17 cellular contexts compared by ENCODE assay signal in the genomic region with DNA sequence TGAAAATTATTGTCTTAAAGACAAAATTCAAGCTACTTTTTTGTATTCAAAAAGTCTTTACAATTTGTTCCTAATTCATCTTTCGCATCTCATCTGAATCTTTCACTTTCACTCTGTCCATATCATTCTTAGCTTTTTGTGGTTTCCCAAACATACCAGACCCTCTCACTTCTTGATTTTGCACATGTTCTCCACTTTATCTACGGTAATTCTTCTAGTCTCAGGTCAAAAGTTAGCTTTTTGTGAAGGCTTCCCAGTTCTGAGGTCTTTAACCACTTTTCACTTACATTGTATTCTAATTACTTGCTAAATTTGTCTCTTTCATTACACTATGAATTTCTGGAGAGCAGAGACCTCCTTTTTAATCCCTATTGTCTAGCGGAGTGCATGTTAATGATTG.
DNase-seq lines count a peak whose midpoint lies in the region; ATAC-seq and TF ChIP-seq lines count a peak whose summit lies in the region.
"Had no signal": no experiment of that assay in that cellular context is flagged by ENCODE, and none has a peak within 500 bp of the region (broad histone marks: within the 10 kb centered on the region; RNA-seq: fewer than 3 reads in every experiment).

No MANE protein-coding gene starts in this region.

- no peaks in the 10 kb centered on the region for H3K36me3 ChIP-seq in HAP-1 (replicated peaks)
- H3K36me3 ChIP-seq: upper lobe of left lung had no signal

- POLR2A ChIA-PET in GM10248 (lab: Yijun Ruan, JAX): no interaction called here

- ATAC-seq in GM19452 (IDR thresholded peaks at IDR 0.05; ENCODE audit: unreplicated experiment) (peak; percentile 54), HG02759 (IDR thresholded peaks at IDR 0.05; ENCODE audit: unreplicated experiment) (peak; percentile 87), HG03378 (IDR thresholded peaks at IDR 0.05; ENCODE audit: unreplicated experiment) (peak; percentile 80), GM19324 (IDR thresholded peaks at IDR 0.05; ENCODE audit: low FRiP score, unreplicated experiment) (no peak)
- ATAC-seq: K562 had no signal

- no peak overlapping the region for H3K4me3 ChIP-seq in HAP-1
- H3K4me3 ChIP-seq: K562, SK-N-MC, upper lobe of left lung had no signal

- in situ Hi-C loops in HAP-1 (cut with MboI; ENCODE audit: low sequenced_read_pairs): no loop called here

- no peaks in the 10 kb centered on the region for H3K4me1 ChIP-seq in HAP-1
- H3K4me1 ChIP-seq: upper lobe of left lung had no signal

- DNase-seq in GM10248 (ENCODE audit: extremely low spot score) (peak; percentile 20), HAP-1 (ENCODE audit: low spot score in 2 of 2) (no peak), NCI-H2196 treated with DMSO at 0.1 percent for 48 hours (lab: John Stamatoyannopoulos, UW; ENCODE audit: unreplicated experiment) (no peak)
- DNase-seq in stimulated activated CD4-positive, alpha-beta T cell treated with anti-CD3 and anti-CD28 coated beads, Interleukin-12 subunit alpha, Interleukin-12 subunit beta, amount 100 ng/mL, for 4 hours: no peak
- DNase-seq: 8988T; activated CD4-positive, CD25-positive, alpha-beta regulatory T cell; activated T-cell treated with anti-CD3 and anti-CD28 coated beads, Interleukin-2, amount 50 U/mL, for 24 hours; amniotic stem cell; NCI-H1694; NCI-H82; upper lobe of left lung had no signal

- no peaks in the 10 kb centered on the region for H3K9me3 ChIP-seq in HAP-1
- H3K9me3 ChIP-seq: upper lobe of left lung had no signal

- TF ChIP-seq CTCF in GM10248 (IDR thresholded peaks at IDR 0.05; ENCODE audit: control extremely low read depth, extremely low read depth, low read depth, missing control alignments): no peak

- no peaks in the 10 kb centered on the region for H3K27me3 ChIP-seq in HAP-1 (ENCODE audit: low read depth)
- H3K27me3 ChIP-seq: upper lobe of left lung had no signal

- CTCF ChIA-PET in GM10248 (lab: Yijun Ruan, JAX): no interaction called here
